1 cellular context compared by ENCODE assay signal in genomic region chr6:167217951-167218759, GRCh38.
TF ChIP-seq lines count a peak whose summit lies in the region.

No MANE protein-coding gene starts in this region.

TF ChIP-seq in K562, 482 proteins besides CTCF, POLR2A, EP300 and RAD21:
- TF ChIP-seq MGA (IDR thresholded peaks at IDR 0.05) (peak; percentile 15; the same call in 1 of the 2 replicates), DEAF1 (CRISPR knock-in tag; IDR thresholded peaks at IDR 0.05) (0 out of 2 replicates have a peak, but pooled peaks have one; percentile 23), GABPA (tag; conservative IDR thresholded peaks at IDR 0.05; ENCODE audit: low read depth) (peak; percentile 37; the same call in 1 of the 2 replicates)
TF ChIP-seq in K562: peak in this region for 3; not testable (repeated sequence) for 479.
